8 cellular contexts compared by ENCODE assay signal in genomic region chr2:193963472-193964119, GRCh38.
A peak's percentile ranks its signal among the peaks of the same experiment; 100 is the strongest.
DNase-seq lines count a peak whose midpoint lies in the region; ATAC-seq and TF ChIP-seq lines count a peak whose summit lies in the region.

No MANE protein-coding gene starts in this region.

- peak; percentile 86 for TF ChIP-seq CTCF in choroid plexus epithelial cell (conservative IDR thresholded peaks at IDR 0.05; ENCODE audit: low read depth, low read length)

- POLR2A ChIA-PET in T-cell (lab: Charles Lee), result no interaction called here

- ATAC-seq in GM21786 (IDR thresholded peaks at IDR 0.05; ENCODE audit: unreplicated experiment), result peak; percentile 54
- no peak for ATAC-seq in GM18861 (IDR thresholded peaks at IDR 0.05; ENCODE audit: unreplicated experiment)
- no peak for ATAC-seq in T-cell (replicated peaks in 1 of 4)

- H3K27ac Mint-ChIP-seq in T-cell, result no peak overlapping the region

- no peak overlapping the region for H3K4me3 ChIP-seq in choroid plexus epithelial cell (ENCODE audit: low read depth, low read length)

- H3K27me3 Mint-ChIP-seq in T-cell, result no peaks in the 10 kb centered on the region

- no peaks in the 10 kb centered on the region for H3K9me3 Mint-ChIP-seq in T-cell

- peak; percentile 4 for DNase-seq in GM04504 (ENCODE audit: low read depth)
- DNase-seq in NCI-H1694 treated with DMSO at 0.1 percent for 48 hours (lab: John Stamatoyannopoulos, UW), result peak; percentile 26
- DNase-seq in choroid plexus epithelial cell (ENCODE audit: low read depth), result peak; percentile 80
- peak; percentile 14 for DNase-seq in stromal cell of bone marrow (ENCODE audit: low read depth)
- no peak for DNase-seq in T-cell
- no peak for DNase-seq in COLO668 (lab: John Stamatoyannopoulos, UW; ENCODE audit: unreplicated experiment)

- H3K36me3 Mint-ChIP-seq in T-cell, result no peaks in the 10 kb centered on the region

- CTCF ChIA-PET in T-cell (lab: Charles Lee), result no interaction called here

- no peaks in the 10 kb centered on the region for H3K4me1 Mint-ChIP-seq in T-cell

- H3K4me3 Mint-ChIP-seq in T-cell, result no peak overlapping the region

Comparison
In these comparisons a context has a peak if more than half of its experiments do, and no peak if none do; other contexts are left out.
1. DNase-seq: peak in GM04504 (single experiment), NCI-H1694 treated with DMSO at 0.1 percent for 48 hours (single experiment), choroid plexus epithelial cell (single experiment) and stromal cell of bone marrow (single experiment); none in T-cell (0 of 34) and COLO668 (single experiment).